1 cellular context compared by ENCODE assay signal in genomic region chr1:173426057-173426456, GRCh38.
TF ChIP-seq lines count a peak whose summit lies in the region.

No MANE protein-coding gene starts in this region.

TF ChIP-seq in HCT116, 20 proteins besides CTCF, POLR2A, EP300 and RAD21 (continued from another document):
- TF ChIP-seq REST (IDR thresholded peaks at IDR 0.05; ENCODE audit: low read depth) = no peak
- TF ChIP-seq ATF3 (IDR thresholded peaks at IDR 0.05) = no peak
- no peak for TF ChIP-seq MAX (IDR thresholded peaks at IDR 0.05)
- TF ChIP-seq EGR1 (IDR thresholded peaks at IDR 0.05; ENCODE audit: low read depth) = no peak
- no peak for TF ChIP-seq YY1 (IDR thresholded peaks at IDR 0.05; ENCODE audit: extremely low read depth, insufficient replicate concordance, low read depth, low read length)
- TF ChIP-seq SRF (IDR thresholded peaks at IDR 0.05; ENCODE audit: low read depth) = no peak
- no peak for TF ChIP-seq ELF1 (IDR thresholded peaks at IDR 0.05; ENCODE audit: borderline replicate concordance, low read depth)
- TF ChIP-seq ZBTB33 (IDR thresholded peaks at IDR 0.05; ENCODE audit: extremely low read depth, insufficient replicate concordance, low read length) = no peak
- no peak for TF ChIP-seq ZNF274 (IDR thresholded peaks at IDR 0.05; ENCODE audit: low read depth, low read length)
- no peak for TF ChIP-seq POLR2AphosphoS5 (IDR thresholded peaks at IDR 0.05; ENCODE audit: low read depth, low read length)
- TF ChIP-seq SP1 (IDR thresholded peaks at IDR 0.05; ENCODE audit: low read depth) = no peak
